Comparison of ENCODE assay signal across 8 cellular contexts in genomic region chr14:78022059-78022458, GRCh38.
DNase-seq lines count a peak whose midpoint lies in the region; ATAC-seq lines count a peak whose summit lies in the region.

No MANE protein-coding gene starts in this region.

- no peak overlapping the region for H3K27ac Mint-ChIP-seq in activated CD8-positive, alpha-beta memory T cell treated with anti-CD3 and anti-CD28 coated beads, Interleukin-2, amount 10 ng/mL, durations not matched to agents 7 days and 5 days

- no peaks in the 10 kb centered on the region for H3K36me3 Mint-ChIP-seq in activated CD8-positive, alpha-beta memory T cell treated with anti-CD3 and anti-CD28 coated beads, Interleukin-2, amount 10 ng/mL, durations not matched to agents 7 days and 5 days

- no peaks in the 10 kb centered on the region for H3K9me3 Mint-ChIP-seq in activated CD8-positive, alpha-beta memory T cell treated with anti-CD3 and anti-CD28 coated beads, Interleukin-2, amount 10 ng/mL, durations not matched to agents 7 days and 5 days (ENCODE audit: low read depth)

- H3K4me3 Mint-ChIP-seq in activated CD8-positive, alpha-beta memory T cell treated with anti-CD3 and anti-CD28 coated beads, Interleukin-2, amount 10 ng/mL, durations not matched to agents 7 days and 5 days = no peak overlapping the region

- CTCF ChIA-PET in activated CD8-positive, alpha-beta memory T cell treated with anti-CD3 and anti-CD28 coated beads, Interleukin-2, amount 10 ng/mL, durations not matched to agents 7 days and 5 days (lab: Charles Lee) = interaction anchor here (0.9 to 1.7 kb wide), 3 partner anchors 15 to 160 kb away, joined by 3 to 5 read pairs (median 3); no protein-coding TSS in a partner anchor

- intact Hi-C loops in left ventricle myocardium superior (cut with micrococcal nuclease) (no loop called here), posterior vena cava (cut with DNase I) (no loop called here)

- H3K4me1 Mint-ChIP-seq in activated CD8-positive, alpha-beta memory T cell treated with anti-CD3 and anti-CD28 coated beads, Interleukin-2, amount 10 ng/mL, durations not matched to agents 7 days and 5 days = no peaks in the 10 kb centered on the region

- peak; percentile 24 for DNase-seq in DMS153 (lab: John Stamatoyannopoulos, UW)
- peak; percentile 68 for DNase-seq in NCI-H2227 (lab: John Stamatoyannopoulos, UW; ENCODE audit: unreplicated experiment)
- DNase-seq in activated CD8-positive, alpha-beta memory T cell treated with anti-CD3 and anti-CD28 coated beads, Interleukin-2, amount 10 ng/mL, durations not matched to agents 7 days and 5 days = peak; percentile 69
- peak; percentile 51 for DNase-seq in left ventricle myocardium superior
- peak; percentile 38 to 61 for DNase-seq in stimulated activated CD4-positive, alpha-beta T cell treated with anti-CD3 and anti-CD28 coated beads, Interleukin-15, amount 100 ng/mL, for 48 hours (ENCODE audit: low read depth in 2 of 2)
- DNase-seq in posterior vena cava (ENCODE audit: low spot score) = no peak

- no peaks in the 10 kb centered on the region for H3K27me3 Mint-ChIP-seq in activated CD8-positive, alpha-beta memory T cell treated with anti-CD3 and anti-CD28 coated beads, Interleukin-2, amount 10 ng/mL, durations not matched to agents 7 days and 5 days

- ATAC-seq in GM19043 (IDR thresholded peaks at IDR 0.05; ENCODE audit: low read depth, unreplicated experiment) (peak; percentile 72), HG03354 (IDR thresholded peaks at IDR 0.05; ENCODE audit: poor library complexity, severe bottlenecking, unreplicated experiment) (peak; percentile 93), left ventricle myocardium superior (peak; percentile 50)
- ATAC-seq in activated CD8-positive, alpha-beta memory T cell treated with anti-CD3 and anti-CD28 coated beads, Interleukin-2, amount 10 ng/mL, durations not matched to agents 7 days and 5 days = peak; percentile 53
